ENCODE assay signal across 21 cellular contexts in the genomic region with DNA sequence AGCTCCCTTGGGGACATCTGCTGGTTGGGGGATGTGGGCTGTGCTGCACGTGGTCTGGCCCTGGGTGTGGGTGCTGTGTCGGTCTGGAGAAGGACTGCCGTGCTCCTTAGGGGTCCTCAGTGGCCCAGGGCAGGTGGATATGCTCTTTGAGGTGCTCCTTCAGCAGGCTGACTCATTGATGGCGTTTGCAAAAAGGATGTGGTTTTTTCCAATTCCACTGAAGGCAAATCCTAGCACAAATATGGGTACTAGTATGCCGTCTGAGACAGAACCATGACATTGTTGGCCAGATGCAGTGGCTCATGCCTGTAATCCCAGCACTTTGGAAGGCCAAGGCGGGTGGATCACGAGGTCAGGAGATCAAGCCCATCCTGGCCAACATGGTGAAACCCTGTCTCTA. TPM values are rescaled to one million over a fixed set of nuclear protein-coding genes. Genes with fewer than 3 reads are reported as not detected.
A peak's percentile ranks its signal among the peaks of the same experiment; 100 is the strongest.
DNase-seq lines count a peak whose midpoint lies in the region; TF ChIP-seq lines count a peak whose summit lies in the region.
"Had no signal": no experiment of that assay in that cellular context is flagged by ENCODE, and none has a peak within 500 bp of the region (broad histone marks: within the 10 kb centered on the region; RNA-seq: fewer than 3 reads in every experiment).

No MANE protein-coding gene starts in this region.

- DNase-seq in stimulated activated CD4-positive, alpha-beta T cell treated with anti-CD3 and anti-CD28 coated beads, Interleukin-1b, Interleukin-23, amount 100 ng/mL, for 48 hours: peak; percentile 18
- DNase-seq in stimulated activated CD4-positive, alpha-beta T cell treated with anti-CD3 and anti-CD28 coated beads, Interleukin-2, amount 100 ng/mL, for 48 hours: no peak
- peak; percentile 77 for DNase-seq in LHCN-M2 (ENCODE audit: low read depth)
- DNase-seq in caudate nucleus (lab: John Stamatoyannopoulos, UW): no peak
- no peak for DNase-seq in DMS79 (lab: John Stamatoyannopoulos, UW)
- no peak for DNase-seq in activated effector memory CD4-positive, alpha-beta T cell treated with Interleukin-2 at 50 U/mL for 16 hours
- DNase-seq in left ventricle myocardium inferior: no peak
- DNase-seq: activated gamma-delta T cell; colonic mucosa; GDM1; H7; heart left ventricle; NCI-H1694; NCI-H82; OCI-M1; SHP77 treated with DMSO at 0.1 percent for 48 hours; stimulated activated naive CD4-positive, alpha-beta T cell treated with Interleukin-2 at 50 U/mL for 16 hours; T-helper 17 cell had no signal

- H3K4me3 ChIP-seq in left ventricle myocardium inferior: no peak overlapping the region
- H3K4me3 ChIP-seq: colonic mucosa, heart left ventricle, lung, right atrium auricular region, tibial nerve had no signal

- H3K27me3 ChIP-seq in left ventricle myocardium inferior (ENCODE audit: low read depth): no peaks in the 10 kb centered on the region
- H3K27me3 ChIP-seq: colonic mucosa, heart left ventricle, right atrium auricular region, tibial nerve had no signal

- no peaks in the 10 kb centered on the region for H3K9me3 ChIP-seq in left ventricle myocardium inferior (replicated peaks)
- H3K9me3 ChIP-seq: colonic mucosa, heart left ventricle, right atrium auricular region, tibial nerve had no signal

- peak overlapping the region; percentile 83 for H3K27ac ChIP-seq in caudate nucleus (ENCODE audit: low read depth, low read length)
- H3K27ac ChIP-seq in left ventricle myocardium inferior (replicated peaks): no peak overlapping the region
- H3K27ac ChIP-seq: colonic mucosa, heart left ventricle, right atrium auricular region, tibial nerve had no signal

- peaks cover 42% of the 10 kb centered on the region for H3K36me3 ChIP-seq in left ventricle myocardium inferior

- peaks cover 25% of the 10 kb centered on the region for H3K4me1 ChIP-seq in left ventricle myocardium inferior

- no peak for TF ChIP-seq CTCF in left ventricle myocardium inferior (IDR thresholded peaks at IDR 0.05; ENCODE audit: borderline replicate concordance)

- intact Hi-C loops in left ventricle myocardium inferior (cut with micrococcal nuclease): no loop called here

RNA-seq across cellular contexts. Expression of a gene that starts 3.3 kb away (rescaled TPM):
- 95.0 and 110 TPM in 2 replicates for total RNA-seq in LHCN-M2 (2014; rRNA removed)
- 168 TPM for polyA plus RNA-seq in LHCN-M2 (2012)
- total RNA-seq in left ventricle myocardium inferior: 61.5 TPM

RNA-seq across cellular contexts. Expression of a gene that starts 4.3 kb away (rescaled TPM):
- total RNA-seq in LHCN-M2 (2014; rRNA removed): 8.3 and 8.5 TPM in 2 replicates
- 3.3 TPM for polyA plus RNA-seq in LHCN-M2 (2012)
- 3.4 TPM for total RNA-seq in left ventricle myocardium inferior

RNA-seq across cellular contexts. Expression of a gene that starts 34.9 kb away (rescaled TPM):
- total RNA-seq in LHCN-M2 (2014; rRNA removed) (0.29 and 1.6 TPM in 2 replicates), left ventricle myocardium inferior (0.80 TPM)
- 1.5 TPM for polyA plus RNA-seq in LHCN-M2 (2012)

RNA-seq across cellular contexts. Expression of a gene that starts 51.5 kb away (rescaled TPM):
- total RNA-seq in LHCN-M2 (2014; rRNA removed): 24.3 and 34.1 TPM in 2 replicates
- polyA plus RNA-seq in LHCN-M2 (2012): 18.8 TPM
- 19.5 TPM for total RNA-seq in left ventricle myocardium inferior

Comparison
In these comparisons a context has a peak if more than half of its experiments do, and no peak if none do; other contexts are left out.
1. DNase-seq: peak in stimulated activated CD4-positive, alpha-beta T cell treated with anti-CD3 and anti-CD28 coated beads, Interleukin-1b, Interleukin-23, amount 100 ng/mL, for 48 hours (single experiment) and LHCN-M2 (single experiment); none in stimulated activated CD4-positive, alpha-beta T cell treated with anti-CD3 and anti-CD28 coated beads, Interleukin-2, amount 100 ng/mL, for 48 hours (0 of 2), caudate nucleus (0 of 61), DMS79 (single experiment), activated effector memory CD4-positive, alpha-beta T cell treated with Interleukin-2 at 50 U/mL for 16 hours (single experiment) and left ventricle myocardium inferior (single experiment).